In the genomic region with DNA sequence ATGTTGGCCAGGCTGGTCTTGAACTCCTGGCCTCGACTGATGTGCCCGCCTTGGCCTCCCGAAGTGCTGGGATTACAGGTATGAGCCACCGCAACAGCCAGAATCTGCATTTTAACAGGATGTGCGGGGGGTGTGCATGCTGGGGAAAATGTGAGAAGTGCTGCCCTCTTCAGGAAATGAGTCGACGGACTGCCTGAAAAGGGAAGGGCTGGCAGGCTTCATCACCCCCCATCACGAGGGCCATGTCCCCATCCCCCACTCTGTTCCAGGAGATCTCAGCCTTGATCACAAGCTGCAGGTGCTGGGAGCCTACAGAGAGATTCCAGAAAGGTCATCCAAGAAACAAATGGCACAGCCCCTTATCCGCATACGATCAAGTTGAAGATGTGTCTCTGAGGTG, we compare ENCODE assay signal across 8 cellular contexts.
A peak's percentile ranks its signal among the peaks of the same experiment; 100 is the strongest.
DNase-seq lines count a peak whose midpoint lies in the region; ATAC-seq and TF ChIP-seq lines count a peak whose summit lies in the region.

No MANE protein-coding gene starts in this region.

- H3K36me3 Mint-ChIP-seq in activated naive CD8-positive, alpha-beta T cell treated with anti-CD3 and anti-CD28 coated beads, Interleukin-2, amount 50 U/mL, for 24 hours (ENCODE audit: low read depth): no peaks in the 10 kb centered on the region
- H3K36me3 Mint-ChIP-seq in nephron progenitor cell (ENCODE audit: low read depth): no peaks in the 10 kb centered on the region

- DNase-seq in activated CD8-positive, alpha-beta memory T cell treated with anti-CD3 and anti-CD28 coated beads for 24 hours: peak; percentile 58
- DNase-seq in activated CD8-positive, alpha-beta memory T cell treated with anti-CD3 and anti-CD28 coated beads, Interleukin-2, amount 50 U/mL, for 4 hours: no peak
- DNase-seq in NCI-H345 treated with DMSO at 0.1 percent for 48 hours (lab: John Stamatoyannopoulos, UW; ENCODE audit: unreplicated experiment) (peak; percentile 16), DMS114 treated with DMSO at 0.1 percent for 48 hours (lab: John Stamatoyannopoulos, UW; ENCODE audit: unreplicated experiment) (no peak), GM19238 (ENCODE audit: insufficient read length, low spot score) (no peak), nephron progenitor cell (no peak)
- DNase-seq in activated naive CD8-positive, alpha-beta T cell treated with anti-CD3 and anti-CD28 coated beads, Interleukin-2, amount 50 U/mL, for 24 hours: peak; percentile 30
- DNase-seq in stimulated activated CD4-positive, alpha-beta T cell treated with anti-CD3 and anti-CD28 coated beads, TNF-alpha, amount 100 ng/mL, for 48 hours (ENCODE audit: low read depth in 3 of 3): peak; percentile 6 to 38 (median 24)

- TF ChIP-seq CTCF in nephron progenitor cell (IDR thresholded peaks at IDR 0.05): no peak

- ATAC-seq in activated naive CD8-positive, alpha-beta T cell treated with anti-CD3 and anti-CD28 coated beads, Interleukin-2, amount 50 U/mL, for 24 hours: peak; percentile 59

- H3K27me3 Mint-ChIP-seq in activated naive CD8-positive, alpha-beta T cell treated with anti-CD3 and anti-CD28 coated beads, Interleukin-2, amount 50 U/mL, for 24 hours: peaks cover 24% of the 10 kb centered on the region
- peaks cover 9% of the 10 kb centered on the region for H3K27me3 Mint-ChIP-seq in nephron progenitor cell (ENCODE audit: low read depth, poor library complexity)

- no peak overlapping the region for H3K4me3 Mint-ChIP-seq in activated naive CD8-positive, alpha-beta T cell treated with anti-CD3 and anti-CD28 coated beads, Interleukin-2, amount 50 U/mL, for 24 hours
- no peak overlapping the region for H3K4me3 Mint-ChIP-seq in nephron progenitor cell

- H3K9me3 Mint-ChIP-seq in activated naive CD8-positive, alpha-beta T cell treated with anti-CD3 and anti-CD28 coated beads, Interleukin-2, amount 50 U/mL, for 24 hours: no peaks in the 10 kb centered on the region
- no peaks in the 10 kb centered on the region for H3K9me3 Mint-ChIP-seq in nephron progenitor cell

- H3K27ac Mint-ChIP-seq in activated naive CD8-positive, alpha-beta T cell treated with anti-CD3 and anti-CD28 coated beads, Interleukin-2, amount 50 U/mL, for 24 hours: no peak overlapping the region
- H3K27ac Mint-ChIP-seq in nephron progenitor cell: no peak overlapping the region

- peaks cover 13% of the 10 kb centered on the region for H3K4me1 Mint-ChIP-seq in activated naive CD8-positive, alpha-beta T cell treated with anti-CD3 and anti-CD28 coated beads, Interleukin-2, amount 50 U/mL, for 24 hours
- peaks cover 62% of the 10 kb centered on the region for H3K4me1 Mint-ChIP-seq in nephron progenitor cell

Comparison
In these comparisons a context has a peak if more than half of its experiments do, and no peak if none do; other contexts are left out.
1. DNase-seq: peak in activated CD8-positive, alpha-beta memory T cell treated with anti-CD3 and anti-CD28 coated beads for 24 hours (single experiment), NCI-H345 treated with DMSO at 0.1 percent for 48 hours (single experiment), activated naive CD8-positive, alpha-beta T cell treated with anti-CD3 and anti-CD28 coated beads, Interleukin-2, amount 50 U/mL, for 24 hours (single experiment) and stimulated activated CD4-positive, alpha-beta T cell treated with anti-CD3 and anti-CD28 coated beads, TNF-alpha, amount 100 ng/mL, for 48 hours (3 of 3); none in activated CD8-positive, alpha-beta memory T cell treated with anti-CD3 and anti-CD28 coated beads, Interleukin-2, amount 50 U/mL, for 4 hours (single experiment), DMS114 treated with DMSO at 0.1 percent for 48 hours (single experiment), GM19238 (single experiment) and nephron progenitor cell (single experiment).